ENCODE assay signal across 1 cellular context in the genomic region with DNA sequence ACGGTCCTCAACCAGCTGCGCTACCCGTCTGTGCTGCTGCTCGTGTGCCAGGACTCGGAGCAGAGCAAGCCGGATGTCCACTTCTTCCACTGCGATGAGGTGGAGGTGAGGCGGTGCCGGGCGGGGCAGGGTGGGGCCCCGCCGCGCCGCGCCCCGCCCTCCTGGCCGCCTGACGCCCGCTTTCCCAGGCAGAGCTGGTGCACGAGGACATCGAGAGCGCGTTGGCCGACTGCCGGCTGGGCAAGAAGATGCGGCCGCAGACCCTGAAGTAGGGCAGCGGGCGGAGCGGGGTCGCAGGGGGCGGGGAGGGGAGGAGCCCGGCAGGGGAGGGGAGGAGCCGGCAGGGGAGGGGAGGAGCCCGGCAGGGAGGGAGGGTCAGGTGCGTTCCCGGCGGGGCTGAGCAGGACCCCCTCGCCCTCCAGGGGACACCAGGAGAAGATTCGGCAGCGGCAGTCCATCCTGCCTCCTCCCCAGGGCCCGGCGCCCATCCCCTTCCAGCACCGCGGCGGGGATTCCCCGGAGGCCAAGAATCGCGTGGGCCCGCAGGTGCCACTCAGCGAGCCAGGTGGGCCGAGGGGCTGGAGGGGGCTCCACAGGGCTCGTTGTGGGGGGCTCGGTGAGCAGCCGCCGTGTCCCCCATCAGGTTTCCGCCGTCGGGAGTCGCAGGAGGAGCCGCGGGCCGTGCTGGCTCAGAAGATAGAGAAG.
TF ChIP-seq lines count a peak whose summit lies in the region.

No MANE protein-coding gene starts in this region.

TF ChIP-seq in IMR-90, 13 proteins besides CTCF, POLR2A, EP300 and RAD21:
- no peak for TF ChIP-seq CEBPB (IDR thresholded peaks at IDR 0.05; ENCODE audit: low read depth, low read length)
- TF ChIP-seq, protein P1, sequence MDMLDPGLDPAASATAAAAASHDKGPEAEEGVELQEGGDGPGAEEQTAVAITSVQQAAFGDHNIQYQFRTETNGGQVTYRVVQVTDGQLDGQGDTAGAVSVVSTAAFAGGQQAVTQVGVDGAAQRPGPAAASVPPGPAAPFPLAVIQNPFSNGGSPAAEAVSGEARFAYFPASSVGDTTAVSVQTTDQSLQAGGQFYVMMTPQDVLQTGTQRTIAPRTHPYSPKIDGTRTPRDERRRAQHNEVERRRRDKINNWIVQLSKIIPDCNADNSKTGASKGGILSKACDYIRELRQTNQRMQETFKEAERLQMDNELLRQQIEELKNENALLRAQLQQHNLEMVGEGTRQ (IDR thresholded peaks at IDR 0.05; ENCODE audit: low read depth, low read length): no peak
- no peak for TF ChIP-seq BHLHE40 (IDR thresholded peaks at IDR 0.05; ENCODE audit: low read depth, low read length)
- no peak for TF ChIP-seq MXI1 (IDR thresholded peaks at IDR 0.05; ENCODE audit: borderline replicate concordance, low read depth, low read length)
